18 cellular contexts compared by ENCODE assay signal in genomic region chr1:42833981-42834380, GRCh38.
"Had no signal": no experiment of that assay in that cellular context is flagged by ENCODE, and none has a peak within 500 bp of the region (broad histone marks: within the 10 kb centered on the region; RNA-seq: fewer than 3 reads in every experiment).

No MANE protein-coding gene starts in this region.

- H3K27ac ChIP-seq: colonic mucosa, heart left ventricle, pancreas, testis, upper lobe of left lung had no signal

- ATAC-seq: activated CD4-positive, alpha-beta T cell treated with anti-CD3 and anti-CD28 coated beads for 36 hours; natural killer cell; sciatic nerve; stimulated activated memory B cell treated with anti-CD40 and anti-IgM and Interleukin-4, amounts not matched to agents 10 μg/mL and 1 μg/mL and 100 μg/mL, for 72 hours; WTC11 had no signal

- H3K9me3 ChIP-seq: colonic mucosa, heart left ventricle, pancreas, testis, upper lobe of left lung had no signal

- H3K4me1 ChIP-seq: colonic mucosa, pancreas, testis, upper lobe of left lung had no signal

- H3K4me2 ChIP-seq: smooth muscle cell had no signal

- H3K4me3 ChIP-seq: colonic mucosa, heart left ventricle, pancreas, smooth muscle cell, testis, upper lobe of left lung had no signal

- H3K27me3 ChIP-seq: colonic mucosa, heart left ventricle, pancreas, testis, upper lobe of left lung had no signal

- DNase-seq: activated CD4-positive, alpha-beta memory T cell treated with anti-CD3 and anti-CD28 coated beads for 36 hours; activated CD4-positive, alpha-beta T cell treated with anti-CD3 and anti-CD28 coated beads for 36 hours; activated naive CD8-positive, alpha-beta T cell treated with anti-CD3 and anti-CD28 coated beads for 36 hours; activated T-cell treated with anti-CD3 and anti-CD28 coated beads for 4 hours; amniotic stem cell; caudate nucleus; colonic mucosa; heart left ventricle; kidney glomerular epithelial cell; natural killer cell; pancreas; stimulated activated CD4-positive, alpha-beta T cell treated with anti-CD3 and anti-CD28 coated beads, Interleukin-4, amount 100 ng/mL, for 24 hours; testis; upper lobe of left lung had no signal

- H3K36me3 ChIP-seq: colonic mucosa, pancreas had no signal
